Comparison of ENCODE assay signal across 8 cellular contexts in genomic region chr12:71685312-71685906, GRCh38. TPM values are rescaled to one million over a fixed set of nuclear protein-coding genes. Genes with fewer than 3 reads are reported as not detected.
A peak's percentile ranks its signal among the peaks of the same experiment; 100 is the strongest.
DNase-seq lines count a peak whose midpoint lies in the region; ATAC-seq and TF ChIP-seq lines count a peak whose summit lies in the region.

No MANE protein-coding gene starts in this region.

- H3K36me3 ChIP-seq in adipocyte (ENCODE audit: control insufficient read depth, insufficient read depth, low read length, severe bottlenecking) (no peaks in the 10 kb centered on the region), kidney epithelial cell (ENCODE audit: control insufficient read depth, insufficient read depth, low read length) (no peaks in the 10 kb centered on the region), thymus (ENCODE audit: control insufficient read depth, insufficient read depth) (no peaks in the 10 kb centered on the region)

- peak overlapping the region; percentile 94 for H3K9ac ChIP-seq in adipocyte (ENCODE audit: low read length)

- H3K4me3 ChIP-seq in adipocyte (ENCODE audit: low read length) (peak overlapping the region; percentile 96), kidney epithelial cell (ENCODE audit: low read depth, low read length) (peak overlapping the region; percentile 71), thymus (ENCODE audit: low read length) (peak overlapping the region; percentile 82)

- H3K4me3 Mint-ChIP-seq in activated CD4-positive, alpha-beta T cell treated with anti-CD3 and anti-CD28 coated beads, Interleukin-2, amount 10 ng/mL, durations not matched to agents 24 days and 14 days: peak overlapping the region; percentile 92

- 66% methylated on average over 19 of the region's 19 CpGs for WGBS in thymus

- H3K27me3 ChIP-seq in adipocyte (replicated peaks; ENCODE audit: control insufficient read depth, insufficient read depth, low read length): no peaks in the 10 kb centered on the region
- no peaks in the 10 kb centered on the region for H3K27me3 ChIP-seq in kidney epithelial cell (ENCODE audit: control insufficient read depth, insufficient read depth, low read length)
- H3K27me3 ChIP-seq in thymus (ENCODE audit: control insufficient read depth, insufficient read depth): no peaks in the 10 kb centered on the region

- no peaks in the 10 kb centered on the region for H3K27me3 Mint-ChIP-seq in activated CD4-positive, alpha-beta T cell treated with anti-CD3 and anti-CD28 coated beads, Interleukin-2, amount 10 ng/mL, durations not matched to agents 24 days and 14 days

- peak overlapping the region; percentile 98 for H3K27ac ChIP-seq in thymus (ENCODE audit: low read depth)

- H3K9me3 Mint-ChIP-seq in activated CD4-positive, alpha-beta T cell treated with anti-CD3 and anti-CD28 coated beads, Interleukin-2, amount 10 ng/mL, durations not matched to agents 24 days and 14 days: no peaks in the 10 kb centered on the region

- H3K9me3 ChIP-seq in adipocyte (ENCODE audit: control insufficient read depth, low read length) (no peaks in the 10 kb centered on the region), thymus (ENCODE audit: control insufficient read depth) (no peaks in the 10 kb centered on the region)

- no peak for ATAC-seq in GM19324 (IDR thresholded peaks at IDR 0.05; ENCODE audit: low FRiP score, unreplicated experiment)

- DNase-seq in activated CD4-positive, alpha-beta T cell treated with anti-CD3 and anti-CD28 coated beads, Interleukin-2, amount 10 ng/mL, durations not matched to agents 24 days and 14 days: peak; percentile 56
- DNase-seq in activated CD4-positive, alpha-beta T cell treated with anti-CD3 and anti-CD28 coated beads, Interleukin-2, amount 50 U/mL, for 1 hour: no peak
- DNase-seq in adipocyte (ENCODE audit: low read depth) (no peak), kidney epithelial cell (ENCODE audit: low read depth) (no peak), NCI-H1436 (lab: John Stamatoyannopoulos, UW) (no peak), foreskin melanocyte (no peak)

- intact Hi-C loops in activated CD4-positive, alpha-beta T cell treated with anti-CD3 and anti-CD28 coated beads, Interleukin-2, amount 10 ng/mL, durations not matched to agents 24 days and 14 days (cut with micrococcal nuclease): loop anchor here (10.0 kb wide), 1 partner anchor 1441 kb away; the partner anchor contains the start of gene CNOT2

- H3K36me3 Mint-ChIP-seq in activated CD4-positive, alpha-beta T cell treated with anti-CD3 and anti-CD28 coated beads, Interleukin-2, amount 10 ng/mL, durations not matched to agents 24 days and 14 days (ENCODE audit: low read depth): no peaks in the 10 kb centered on the region

- H3K4me1 Mint-ChIP-seq in activated CD4-positive, alpha-beta T cell treated with anti-CD3 and anti-CD28 coated beads, Interleukin-2, amount 10 ng/mL, durations not matched to agents 24 days and 14 days: peaks cover 12% of the 10 kb centered on the region

- H3K4me1 ChIP-seq in adipocyte (ENCODE audit: control insufficient read depth, insufficient read depth, low read length) (peaks cover 19% of the 10 kb centered on the region), thymus (ENCODE audit: control insufficient read depth, insufficient read depth, low read length) (peaks cover 2% of the 10 kb centered on the region)

- no peak for TF ChIP-seq CTCF in kidney epithelial cell (IDR thresholded peaks at IDR 0.05; ENCODE audit: insufficient read depth, low read length, poor library complexity, severe bottlenecking)

- peak overlapping the region; percentile 95 for H3K27ac Mint-ChIP-seq in activated CD4-positive, alpha-beta T cell treated with anti-CD3 and anti-CD28 coated beads, Interleukin-2, amount 10 ng/mL, durations not matched to agents 24 days and 14 days

RNA-seq across cellular contexts. Expression of gene TMEM19, which starts 0.5 kb away (rescaled TPM):
- 10.2 and 13.5 TPM in 2 replicates for total RNA-seq in activated CD4-positive, alpha-beta T cell treated with anti-CD3 and anti-CD28 coated beads, Interleukin-2, amount 10 ng/mL, durations not matched to agents 24 days and 14 days
- total RNA-seq in kidney epithelial cell: 13.1 and 15.1 TPM in 2 replicates
- 12.1 TPM for polyA plus RNA-seq in thymus

RNA-seq across cellular contexts. Expression of gene THAP2, which starts 21.3 kb away (rescaled TPM):
- total RNA-seq in activated CD4-positive, alpha-beta T cell treated with anti-CD3 and anti-CD28 coated beads, Interleukin-2, amount 10 ng/mL, durations not matched to agents 24 days and 14 days: 5.7 and 6.9 TPM in 2 replicates
- 4.1 and 6.1 TPM in 2 replicates for total RNA-seq in kidney epithelial cell
- 6.1 TPM for polyA plus RNA-seq in thymus

RNA-seq across cellular contexts. Expression of gene ZFC3H1, which starts 21.8 kb away (rescaled TPM):
- total RNA-seq in activated CD4-positive, alpha-beta T cell treated with anti-CD3 and anti-CD28 coated beads, Interleukin-2, amount 10 ng/mL, durations not matched to agents 24 days and 14 days: 63.3 and 64.6 TPM in 2 replicates
- 22.3 and 25.2 TPM in 2 replicates for total RNA-seq in kidney epithelial cell
- 41.8 TPM for polyA plus RNA-seq in thymus
